Comparison of ENCODE assay signal across 17 cellular contexts in genomic region chr22:41949297-41949965, GRCh38. TPM values are rescaled to one million over a fixed set of nuclear protein-coding genes. Genes with fewer than 3 reads are reported as not detected.
DNase-seq lines count a peak whose midpoint lies in the region; ATAC-seq and TF ChIP-seq lines count a peak whose summit lies in the region.
"Had no signal": no experiment of that assay in that cellular context is flagged by ENCODE, and none has a peak within 500 bp of the region (broad histone marks: within the 10 kb centered on the region; RNA-seq: fewer than 3 reads in every experiment).

No MANE protein-coding gene starts in this region.

- no peak overlapping the region for H3K4me2 ChIP-seq in smooth muscle cell
- H3K4me2 ChIP-seq: PC-9 had no signal

- no peak for TF ChIP-seq CTCF in GM12875 (IDR thresholded peaks at IDR 0.05; ENCODE audit: borderline replicate concordance, insufficient read depth, low read depth, low read length)
- TF ChIP-seq CTCF in smooth muscle cell (IDR thresholded peaks at IDR 0.05; ENCODE audit: borderline replicate concordance, insufficient read depth, poor library complexity, severe bottlenecking) = no peak

- no peak overlapping the region for H2AFZ ChIP-seq in smooth muscle cell (ENCODE audit: low read depth)
- H2AFZ ChIP-seq: PC-9 had no signal

- ATAC-seq in naive B cell (ENCODE audit: low read depth in 2 of 2) (no peak), HG03432 (IDR thresholded peaks at IDR 0.05; ENCODE audit: unreplicated experiment) (no peak), HG03139 (IDR thresholded peaks at IDR 0.05; ENCODE audit: unreplicated experiment) (no peak)
- ATAC-seq: CD8-positive, alpha-beta T cell; K562; psoas muscle had no signal

- DNase-seq in NCI-H345 (lab: John Stamatoyannopoulos, UW) = peak; percentile 8
- no peak for DNase-seq in NCI-H345 treated with DMSO at 0.1 percent for 48 hours (lab: John Stamatoyannopoulos, UW; ENCODE audit: unreplicated experiment)
- peak; percentile 89 for DNase-seq in NCI-H2171 treated with DMSO at 0.1 percent for 48 hours (lab: John Stamatoyannopoulos, UW)
- DNase-seq in naive B cell = no peak
- no peak for DNase-seq in smooth muscle cell (lab: John Stamatoyannopoulos, UW; ENCODE audit: unreplicated experiment)
- DNase-seq: CD8-positive, alpha-beta T cell; cerebellar nuclear complex; left ventricle myocardium inferior; NCI-H510A treated with DMSO at 0.1 percent for 48 hours; PC-9; psoas muscle; stimulated activated CD4-positive, alpha-beta T cell treated with anti-CD3 and anti-CD28 coated beads, Interleukin-12 subunit alpha, Interleukin-12 subunit beta, amount 100 ng/mL, for 4 hours had no signal

- H3K27ac Mint-ChIP-seq in naive B cell = peak overlapping the region in 5 of 6 donors; percentile 29 to 77 (median 69)
- H3K27ac Mint-ChIP-seq: CD8-positive, alpha-beta T cell had no signal

- H3K79me2 ChIP-seq in smooth muscle cell (ENCODE audit: low read depth) = no peaks in the 10 kb centered on the region

- H3K9ac ChIP-seq in smooth muscle cell (ENCODE audit: low read depth) = no peak overlapping the region

- H3F3A ChIP-seq in smooth muscle cell (ENCODE audit: low read depth) = no peaks in the 10 kb centered on the region

- peaks cover 0 to 6% (median 0%) of the 10 kb centered on the region in 3 donors for H3K27me3 Mint-ChIP-seq in naive B cell

- peak overlapping the region in 5 of 8 donors; percentile 18 to 86 (median 37) for H3K4me3 Mint-ChIP-seq in naive B cell
- H3K4me3 Mint-ChIP-seq: CD8-positive, alpha-beta T cell had no signal

- peaks cover 11% of the 10 kb centered on the region for H3K4me1 ChIP-seq in smooth muscle cell (ENCODE audit: low read depth)

- H3K9me3 Mint-ChIP-seq in naive B cell = no peaks in the 10 kb centered on the region
- H3K9me3 Mint-ChIP-seq: CD8-positive, alpha-beta T cell had no signal

- no peak overlapping the region for H3K27ac ChIP-seq in smooth muscle cell (ENCODE audit: low read depth)
- H3K27ac ChIP-seq: left ventricle myocardium inferior, PC-9, psoas muscle had no signal

- no peaks in the 10 kb centered on the region for H3K27me3 ChIP-seq in smooth muscle cell (ENCODE audit: low read depth)

- H3K4me1 Mint-ChIP-seq in naive B cell = peaks cover 40 to 50% (median 47%) of the 10 kb centered on the region in 3 donors

- no peaks in the 10 kb centered on the region for H4K20me1 ChIP-seq in smooth muscle cell (ENCODE audit: low read depth)

- 94% methylated on average over 7 of the region's 7 CpGs for WGBS in smooth muscle cell (ENCODE audit: low lambda C conversion rate)

- no peaks in the 10 kb centered on the region for H3K9me3 ChIP-seq in smooth muscle cell (replicated peaks; ENCODE audit: low read depth)
- H3K9me3 ChIP-seq: left ventricle myocardium inferior, psoas muscle had no signal

- no peaks in the 10 kb centered on the region for H3K36me3 ChIP-seq in smooth muscle cell (ENCODE audit: low read depth)
- H3K36me3 ChIP-seq: left ventricle myocardium inferior had no signal

- H3K36me3 Mint-ChIP-seq in naive B cell = no peaks in the 10 kb centered on the region
- H3K36me3 Mint-ChIP-seq: CD8-positive, alpha-beta T cell had no signal

- H3K4me3 ChIP-seq in GM12875 (ENCODE audit: low read depth, low read length) = peak overlapping the region; percentile 26
- no peak overlapping the region for H3K4me3 ChIP-seq in smooth muscle cell
- H3K4me3 ChIP-seq: K562, left ventricle myocardium inferior, PC-9, psoas muscle had no signal

RNA-seq across cellular contexts. Expression of gene CENPM, which starts 2.5 kb away (rescaled TPM):
- polyA plus RNA-seq in naive B cell (ENCODE audit: low read depth in 6 of 6) (10 to 100 TPM; 41.2 to 70.9 (median 53.0) TPM), smooth muscle cell (13.5 and 16.0 TPM in 2 replicates)
- total RNA-seq in smooth muscle cell = 3.5 and 5.6 TPM in 2 replicates

RNA-seq across cellular contexts. Expression of gene SEPTIN3, which starts 19.8 kb away (rescaled TPM):
- polyA plus RNA-seq in naive B cell (ENCODE audit: low read depth in 6 of 6) (not detected), smooth muscle cell (0.65 and 1.1 TPM in 2 replicates)
- total RNA-seq in smooth muscle cell = 0.99 and 1.3 TPM in 2 replicates
- total RNA-seq: K562, left ventricle myocardium inferior had no signal

RNA-seq across cellular contexts. Expression of gene TNFRSF13C, which starts 22.8 kb away (rescaled TPM):
- polyA plus RNA-seq in naive B cell (ENCODE audit: low read depth in 6 of 6) (100 to 1,000 TPM in 1 of 6 donors, 10 to 100 TPM in 5; 65.3 to 104 (median 84.2) TPM), smooth muscle cell (0.15 and 0.37 TPM in 2 replicates)
- total RNA-seq in smooth muscle cell = not detected in 2 replicates

RNA-seq across cellular contexts. Expression of gene SHISA8, which starts 34.6 kb away (rescaled TPM):
- 1 to 10 TPM in 1 of 6 donors, under 1 TPM in 5; 0.28 to 1.7 (median 0.67) TPM for polyA plus RNA-seq in naive B cell (ENCODE audit: low read depth in 6 of 6)
- total RNA-seq in smooth muscle cell = not detected in 2 replicates
- polyA plus RNA-seq in smooth muscle cell = 0.11 TPM in 1 of 2 replicates, not detected in the other
- total RNA-seq: H4 had no signal
- polyA plus RNA-seq: psoas muscle had no signal

Comparison
In these comparisons a context has a peak if more than half of its experiments do, and no peak if none do; other contexts are left out.
1. DNase-seq: peak in NCI-H345 (single experiment) and NCI-H2171 treated with DMSO at 0.1 percent for 48 hours (single experiment); none in NCI-H345 treated with DMSO at 0.1 percent for 48 hours (single experiment), naive B cell (single experiment) and smooth muscle cell (single experiment).